16 cellular contexts compared by ENCODE assay signal in genomic region chr3:196165850-196166249, GRCh38. TPM values are rescaled to one million over a fixed set of nuclear protein-coding genes. Genes with fewer than 3 reads are reported as not detected.
DNase-seq lines count a peak whose midpoint lies in the region; ATAC-seq, FAIRE-seq and TF ChIP-seq lines count a peak whose summit lies in the region.
"Had no signal": no experiment of that assay in that cellular context is flagged by ENCODE, and none has a peak within 500 bp of the region (broad histone marks: within the 10 kb centered on the region; RNA-seq: fewer than 3 reads in every experiment).

No MANE protein-coding gene starts in this region.

- 68 to 82% methylated on average over 7 of the region's 7 CpGs for WGBS in heart right ventricle, 2 donors
- WGBS in K562 (ENCODE audit: insufficient coverage, low coverage, missing lambda C conversion rate), result 76% methylated on average over 7 of the region's 7 CpGs
- WGBS in small intestine, 3 donors, result 17 to 65% (median 40%) methylated on average over 7 of the region's 7 CpGs

- H4K20me1 ChIP-seq in K562 (replicated peaks; ENCODE audit: control insufficient read depth, insufficient read depth, low read length), result no peaks in the 10 kb centered on the region
- H4K20me1 ChIP-seq: BLaER1 had no signal

- H3K4me2 ChIP-seq in K562 (ENCODE audit: insufficient read depth, low read length), result no peak overlapping the region
- H3K4me2 ChIP-seq: BLaER1 had no signal

- CTCF ChIA-PET in K562 (lab: Yijun Ruan, JAX; ENCODE audit: low intra/inter-chr PET ratio), result no interaction called here

- H2AFZ ChIP-seq in K562 (ENCODE audit: low read depth, low read length), result no peak overlapping the region
- H2AFZ ChIP-seq: GM23248 had no signal

- H3K27ac ChIP-seq in heart right ventricle, result no peak overlapping the region
- H3K27ac ChIP-seq in K562 (ENCODE audit: extremely low read depth, low read depth, low read length), result no peak overlapping the region
- peak overlapping the region in 1 of 2 donors; percentile 49 for H3K27ac ChIP-seq in small intestine (ENCODE audit: low read depth in 1 of 2, low read length in 1 of 2)
- H3K27ac ChIP-seq: 22Rv1, BLaER1, GM23248 had no signal

- in situ Hi-C loops in K562 (cut with MboI), result no loop called here

- FAIRE-seq in K562 (lab: Jason Lieb, UNC) (no peak), small intestine (lab: Jason Lieb, UNC) (no peak)

- no TSS peak for BruUV-seq in K562 (replicated peaks; lab: Mats Ljungman, UMichigan)

- no peaks in the 10 kb centered on the region; the same call in 2 of the 3 replicates for H3K79me2 ChIP-seq in K562 (ENCODE audit: control insufficient read depth, insufficient read depth, low read length)

- DNase-seq in Right ventricle myocardium superior (peak; percentile 8), heart right ventricle (no peak), K562 (ENCODE audit: extremely low read depth in 1 of 4, low spot score in 3 of 4) (no peak), myocyte (ENCODE audit: low read depth) (peak; percentile 42), small intestine (peak; percentile 81), ecto neural progenitor cell (ENCODE audit: low spot score) (no peak), NCI-H1105 treated with DMSO at 0.1 percent for 48 hours (lab: John Stamatoyannopoulos, UW) (no peak)
- DNase-seq: CD8-positive, alpha-beta memory T cell; GF-D8; GM23248; NCI-H2107; NCI-H226; NCI-H69 had no signal

- H3K9me3 ChIP-seq in heart right ventricle (no peaks in the 10 kb centered on the region), K562 (replicated peaks; ENCODE audit: control insufficient read depth, insufficient read depth, low read depth, low read length) (no peaks in the 10 kb centered on the region), small intestine (ENCODE audit: control insufficient read depth, low read depth) (no peaks in the 10 kb centered on the region)
- H3K9me3 ChIP-seq: BLaER1 had no signal

- TF ChIP-seq EP300 in K562 (IDR thresholded peaks at IDR 0.05; ENCODE audit: low read length), result no peak

- POLR2A ChIA-PET in K562 (lab: Yijun Ruan, JAX), result interaction anchor here (0.7 to 1.2 kb wide), 3 partner anchors 10 to 24 kb away, joined by 3 to 5 read pairs (median 3); no protein-coding TSS in a partner anchor

- H3K9me1 ChIP-seq in K562 (ENCODE audit: control insufficient read depth, insufficient read depth, low read length), result no peaks in the 10 kb centered on the region

- peak overlapping the region in 1 of 2 experiments; percentile 62; a peak in 1 of 4 replicates for H3K9ac ChIP-seq in K562 (ENCODE audit: insufficient read depth in 1 of 2, low read depth in 2 of 2, low read length in 2 of 2)
- H3K9ac ChIP-seq: BLaER1, GM23248 had no signal

- intact Hi-C loops in Right ventricle myocardium superior (cut with DNase I), result no loop called here
- intact Hi-C loops in heart right ventricle (cut with DNase I), result no loop called here
- intact Hi-C loops in K562 (cut with micrococcal nuclease), result no loop called here

- ATAC-seq in Right ventricle myocardium superior (ENCODE audit: poor library complexity) (no peak), heart right ventricle (no peak), K562 (peak; percentile 19; the same call in 2 of the 3 replicates), GM18909 (IDR thresholded peaks at IDR 0.05; ENCODE audit: poor library complexity, unreplicated experiment) (no peak)

- H3K27me3 ChIP-seq in heart right ventricle (no peaks in the 10 kb centered on the region), K562 (ENCODE audit: control insufficient read depth in 2 of 2, insufficient read depth in 2 of 2, low read length in 2 of 2) (no peaks in the 10 kb centered on the region), small intestine (ENCODE audit: control insufficient read depth in 2 of 2, insufficient read depth in 2 of 2, low read length in 2 of 2) (no peaks in the 10 kb centered on the region)
- H3K27me3 ChIP-seq: BLaER1 had no signal

- H3K36me3 ChIP-seq in heart right ventricle (no peaks in the 10 kb centered on the region), K562 (ENCODE audit: control insufficient read depth, insufficient read depth, low read length) (no peaks in the 10 kb centered on the region), small intestine (ENCODE audit: control insufficient read depth in 2 of 2, insufficient read depth in 2 of 2, low read length in 2 of 2) (no peaks in the 10 kb centered on the region)
- H3K36me3 ChIP-seq: BLaER1 had no signal

- no peak overlapping the region for H3K4me3 ChIP-seq in heart right ventricle
- H3K4me3 ChIP-seq in K562, result no peak overlapping the region
- no peak overlapping the region for H3K4me3 ChIP-seq in small intestine (ENCODE audit: low read depth in 1 of 2, low read length in 2 of 2)
- H3K4me3 ChIP-seq: BLaER1, GM23248 had no signal

- H3K4me1 ChIP-seq in heart right ventricle, result peaks cover 0 to 14% (median 7%) of the 10 kb centered on the region in 9 donors
- peaks cover 9 to 28% of the 10 kb centered on the region in 2 experiments for H3K4me1 ChIP-seq in K562 (replicated peaks in 1 of 2; ENCODE audit: control insufficient read depth in 2 of 2, insufficient read depth in 2 of 2, low read length in 2 of 2)
- peaks cover 0 to 10% of the 10 kb centered on the region in 2 donors for H3K4me1 ChIP-seq in small intestine (ENCODE audit: control insufficient read depth in 2 of 2, insufficient read depth in 1 of 2, low read depth in 1 of 2, low read length in 1 of 2)

- TF ChIP-seq CTCF in heart right ventricle (IDR thresholded peaks at IDR 0.05) (no peak), K562 (IDR thresholded peaks at IDR 0.05 in 2 of 3, conservative IDR thresholded peaks at IDR 0.05 in 1 of 3; ENCODE audit: insufficient read depth in 2 of 3, low read depth in 1 of 3, low read length in 3 of 3) (no peak)

- no peak for TF ChIP-seq POLR2A in K562 (conservative IDR thresholded peaks at IDR 0.05)

- TF ChIP-seq RAD21 in K562 (CRISPR knock-in tag; conservative IDR thresholded peaks at IDR 0.05 in 1 of 2, IDR thresholded peaks at IDR 0.05 in 1 of 2), result no peak

TF ChIP-seq in K562, 482 proteins besides CTCF, POLR2A, EP300 and RAD21:
- TF ChIP-seq RAD51 (IDR thresholded peaks at IDR 0.05; ENCODE audit: borderline replicate concordance, low read depth), result peak; percentile 46; the same call in 1 of the 2 replicates
- no peak for TF ChIP-seq MAZ (CRISPR knock-in tag; conservative IDR thresholded peaks at IDR 0.05 in 1 of 2, IDR thresholded peaks at IDR 0.05 in 1 of 2)
TF ChIP-seq in K562: peak in this region for 1.

RNA-seq across cellular contexts. Expression of gene ZDHHC19, which starts 45.4 kb away (rescaled TPM):
- total RNA-seq in Right ventricle myocardium superior (not detected), heart right ventricle (1 to 10 TPM in 1 of 10 donors, under 1 TPM in 1, not detected in 8; 0.77 to 1.3 TPM), K562 (2014; rRNA removed) (3.4 and 3.5 TPM in 2 replicates), K562 (2014; rRNA removed; fragmentation: Illumina TruSeq; extraction: Trizol) (0.67 and 0.98 TPM in 2 replicates), K562 (2015; rRNA removed; fragmentation: Illumina TruSeq; extraction: Trizol) (0.94 and 1.7 TPM in 2 replicates), K562 (2021) (5.5 and 6.1 TPM in 2 replicates), myocyte (not detected in 2 replicates)
- polyA plus RNA-seq in heart right ventricle (under 1 TPM in 1 of 2 donors, not detected in 1; 0.19 TPM), K562 (2011; rRNA removed) (0.78 and 1.2 TPM in 2 replicates), K562 (2014; fragmentation: Illumina TruSeq; extraction: Trizol) (0.40 and 3.5 TPM in 2 replicates), K562 (2014; fragmentation: Nextera tagmentation; extraction: Ambion mirVana) (1 to 10 TPM; 2.0 to 2.7 TPM), K562 (2014; rRNA removed) (1.1 and 5.5 TPM in 2 replicates), small intestine (under 1 TPM in 1 of 3 donors, not detected in 2; 0.22 TPM)
- total RNA-seq in K562 (2011; cell fraction: chromatin; rRNA removed; ENCODE audit: low replicate concordance), result 2.7 and 8.2 TPM in 2 replicates
- 2.1 and 2.3 TPM in 2 replicates for total RNA-seq in K562 (2011; cell fraction: nucleolus; rRNA removed)
- 3.0 and 4.6 TPM in 2 replicates for total RNA-seq in K562 (2011; cell fraction: nucleoplasm; rRNA removed)
- 0.77 and 3.4 TPM in 2 replicates for polyA plus RNA-seq in K562 (2011; cell fraction: cytosol; rRNA removed)
- 2.9 and 3.2 TPM in 2 replicates for polyA plus RNA-seq in K562 (2011; cell fraction: nucleus; rRNA removed)
- polyA plus RNA-seq in K562 (2012), result 3.2 and 5.2 TPM in 2 replicates
- 3.3 TPM in 1 of 2 replicates, not detected in the other for polyA minus RNA-seq in K562 (2011; rRNA and poly(A)+ RNA removed)
- polyA minus RNA-seq in K562 (2011; cell fraction: cytosol; rRNA and poly(A)+ RNA removed), result 1.6 TPM in 1 of 2 replicates, not detected in the other
- polyA minus RNA-seq in K562 (2011; cell fraction: nucleus; rRNA and poly(A)+ RNA removed), result 1.1 TPM in 1 of 2 replicates, not detected in the other
- polyA plus RNA-seq in myocyte (2012), result not detected
- total RNA-seq: CD8-positive, alpha-beta memory T cell; GM23248 had no signal
- polyA plus RNA-seq: CD8-positive, alpha-beta memory T cell; GM23248 had no signal

RNA-seq across cellular contexts. Expression of gene SLC51A, which starts 50.5 kb away (rescaled TPM):
- not detected for total RNA-seq in Right ventricle myocardium superior
- under 1 TPM in 3 of 10 donors, not detected in 7; 0.29 to 0.53 (median 0.52) TPM for total RNA-seq in heart right ventricle
- polyA plus RNA-seq in heart right ventricle, result 1 to 10 TPM in 1 of 2 donors, under 1 TPM in 1; 0.23 to 1.0 TPM
- 0.62 TPM in 1 of 2 replicates, not detected in the other for total RNA-seq in K562 (2011; cell fraction: chromatin; rRNA removed; ENCODE audit: low replicate concordance)
- total RNA-seq in K562 (2011; cell fraction: nucleolus; rRNA removed), result not detected in 2 replicates
- not detected in 2 replicates for total RNA-seq in K562 (2011; cell fraction: nucleoplasm; rRNA removed)
- not detected in 2 replicates for total RNA-seq in K562 (2014; rRNA removed)
- total RNA-seq in K562 (2014; rRNA removed; fragmentation: Illumina TruSeq; extraction: Trizol), result not detected in 2 replicates
- not detected in 2 replicates for total RNA-seq in K562 (2015; rRNA removed; fragmentation: Illumina TruSeq; extraction: Trizol)
- total RNA-seq in K562 (2021), result not detected in 2 replicates
- polyA plus RNA-seq in K562 (2011; rRNA removed), result not detected in 2 replicates
- not detected in 2 replicates for polyA plus RNA-seq in K562 (2011; cell fraction: cytosol; rRNA removed)
- not detected in 2 replicates for polyA plus RNA-seq in K562 (2011; cell fraction: nucleus; rRNA removed)
- polyA plus RNA-seq in K562 (2012), result 1.1 and 1.4 TPM in 2 replicates
- not detected in 2 replicates for polyA plus RNA-seq in K562 (2014; fragmentation: Illumina TruSeq; extraction: Trizol)
- under 1 TPM; 0.35 to 0.38 TPM for polyA plus RNA-seq in K562 (2014; fragmentation: Nextera tagmentation; extraction: Ambion mirVana)
- not detected in 2 replicates for polyA plus RNA-seq in K562 (2014; rRNA removed)
- polyA minus RNA-seq in K562 (2011; rRNA and poly(A)+ RNA removed), result not detected in 2 replicates
- not detected in 2 replicates for polyA minus RNA-seq in K562 (2011; cell fraction: cytosol; rRNA and poly(A)+ RNA removed)
- not detected in 2 replicates for polyA minus RNA-seq in K562 (2011; cell fraction: nucleus; rRNA and poly(A)+ RNA removed)
- not detected in 2 replicates for total RNA-seq in myocyte
- 8.3 TPM for polyA plus RNA-seq in myocyte (2012)
- 100 to 1,000 TPM in 2 of 3 donors, 10 to 100 TPM in 1; 25.0 to 143 (median 117) TPM for polyA plus RNA-seq in small intestine
- total RNA-seq: CD8-positive, alpha-beta memory T cell; GM23248 had no signal

Comparison
In these comparisons a context has a peak if more than half of its experiments do, and no peak if none do; other contexts are left out.
1. DNase-seq: peak in Right ventricle myocardium superior (single experiment), myocyte (single experiment) and small intestine (single experiment); none in heart right ventricle (0 of 2), K562 (0 of 4), ecto neural progenitor cell (single experiment) and NCI-H1105 treated with DMSO at 0.1 percent for 48 hours (single experiment).